In the genomic region with DNA sequence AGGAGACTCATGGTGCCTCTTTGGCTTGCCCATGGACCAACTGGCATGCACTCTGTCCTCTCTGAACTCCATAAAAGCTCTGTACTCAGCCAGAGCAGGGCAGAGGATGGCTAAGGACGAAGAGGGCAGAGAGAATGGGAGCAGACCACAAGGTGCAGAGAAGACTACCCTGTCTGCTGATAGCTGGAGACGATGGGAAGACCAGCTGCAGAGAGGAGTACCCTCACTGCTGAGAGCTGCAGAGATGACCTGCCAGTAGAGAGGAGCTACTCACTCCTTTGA, we compare ENCODE assay signal across 25 cellular contexts.
"Had no signal": no experiment of that assay in that cellular context is flagged by ENCODE, and none has a peak within 500 bp of the region (broad histone marks: within the 10 kb centered on the region; RNA-seq: fewer than 3 reads in every experiment).

No MANE protein-coding gene starts in this region.

- H3K4me3 ChIP-seq: left ventricle myocardium inferior, lung, neural progenitor cell, ovary, right atrium auricular region, skin epidermis, suprapubic skin, thoracic aorta, tibial artery, uterus had no signal

- H3K27ac Mint-ChIP-seq: mesothelial cell of epicardium; naive B cell; natural killer cell; nephron progenitor cell; neural progenitor cell; progenitor cell of endocrine pancreas; stimulated activated naive CD8-positive, alpha-beta T cell treated with anti-CD3 and anti-CD28 coated beads, Interleukin-15, Interleukin-2, amounts not matched to agents 100 ng/mL and 50 ng/mL, for 24 hours; type B pancreatic cell had no signal

- H3K9me3 ChIP-seq: left ventricle myocardium inferior, ovary, right atrium auricular region, suprapubic skin, thoracic aorta, tibial artery, uterus had no signal

- H3K4me1 ChIP-seq: uterus had no signal

- H3K36me3 ChIP-seq: left ventricle myocardium inferior, neural progenitor cell, ovary, right atrium auricular region, suprapubic skin, thoracic aorta, tibial artery, uterus had no signal

- H3K27ac ChIP-seq: neural progenitor cell, ovary, right atrium auricular region, skin epidermis, suprapubic skin, thoracic aorta, tibial artery, uterus had no signal

- H3K27me3 ChIP-seq: neural progenitor cell, ovary, right atrium auricular region, suprapubic skin, tibial artery, uterus had no signal

- H3K9me3 Mint-ChIP-seq: mesothelial cell of epicardium, naive B cell, natural killer cell, nephron progenitor cell, neural progenitor cell, type B pancreatic cell had no signal

- DNase-seq: islet precursor cell; left ventricle myocardium inferior; mesendoderm; naive B cell; natural killer cell; nephron progenitor cell; ovary; stimulated activated CD4-positive, alpha-beta T cell treated with anti-CD3 and anti-CD28 coated beads, Interleukin-12 subunit alpha, Interleukin-12 subunit beta, amount 100 ng/mL, for 4 hours; stimulated activated CD4-positive, alpha-beta T cell treated with anti-CD3 and anti-CD28 coated beads, Interleukin-15, amount 100 ng/mL, for 24 hours; stimulated activated CD4-positive, alpha-beta T cell treated with anti-CD3 and anti-CD28 coated beads, Interleukin-2, amount 100 ng/mL, for 24 hours; stimulated activated CD4-positive, alpha-beta T cell treated with anti-CD3 and anti-CD28 coated beads, Interleukin-4, amount 100 ng/mL, for 1 hour; stimulated activated naive CD4-positive, alpha-beta T cell; tibial artery; uterus had no signal

- ATAC-seq: natural killer cell, sciatic nerve had no signal

- H3K4me1 Mint-ChIP-seq: naive B cell had no signal

- H3K36me3 Mint-ChIP-seq: mesothelial cell of epicardium, naive B cell, natural killer cell, neural progenitor cell, type B pancreatic cell had no signal

- H3K4me3 Mint-ChIP-seq: mesothelial cell of epicardium; naive B cell; natural killer cell; nephron progenitor cell; neural progenitor cell; stimulated activated naive CD8-positive, alpha-beta T cell treated with anti-CD3 and anti-CD28 coated beads, Interleukin-15, Interleukin-2, amounts not matched to agents 100 ng/mL and 50 ng/mL, for 24 hours; type B pancreatic cell had no signal

- H3K27me3 Mint-ChIP-seq: progenitor cell of endocrine pancreas, type B pancreatic cell had no signal
